ENCODE assay signal across 20 cellular contexts in the genomic region with DNA sequence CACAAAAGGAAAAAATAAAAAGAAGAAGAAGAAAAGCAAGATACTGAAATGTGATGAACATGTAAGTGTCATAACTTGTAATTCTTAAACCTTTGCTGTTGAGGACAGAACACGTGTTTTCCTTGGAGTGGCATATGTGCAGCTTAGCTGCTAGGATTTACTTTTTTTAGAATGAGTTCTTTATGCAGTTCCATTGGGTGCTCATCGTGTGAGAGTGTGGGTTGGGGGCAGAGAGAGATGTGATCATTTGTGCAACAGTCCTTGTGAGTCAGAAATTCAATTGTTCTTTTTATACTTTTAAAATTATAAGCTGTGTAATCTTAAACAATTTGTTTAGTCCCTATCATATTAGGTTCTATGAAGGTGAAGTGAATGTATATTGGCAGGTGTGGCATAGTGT.
"Had no signal": no experiment of that assay in that cellular context is flagged by ENCODE, and none has a peak within 500 bp of the region (broad histone marks: within the 10 kb centered on the region; RNA-seq: fewer than 3 reads in every experiment).

No MANE protein-coding gene starts in this region.

- H3K27ac ChIP-seq: HL-60, KMS-11 had no signal

- H3K4me3 Mint-ChIP-seq: IgD-negative memory B cell had no signal

- ATAC-seq: K562 had no signal

- H3K4me3 ChIP-seq: K562 had no signal

- H3K27me3 Mint-ChIP-seq: IgD-negative memory B cell had no signal

- H3K9me3 Mint-ChIP-seq: IgD-negative memory B cell had no signal

- DNase-seq: Kasumi-1, MM.1S, NCI-H1092 treated with DMSO at 0.1 percent for 48 hours, NCI-H1436, NCI-H187, NCI-H2029, NCI-H2081 treated with DMSO at 0.1 percent for 48 hours, NCI-H2171, NCI-H226, NCI-H446, NCI-H510A, NCI-H524 treated with DMSO at 0.1 percent for 48 hours, NCI-H69, NCI-H774, Right ventricle myocardium superior, RPMI8226 had no signal
